In genomic region chr1:168535536-168535935, GRCh38 we compare ENCODE assay signal across 12 cellular contexts. TPM values are rescaled to one million over a fixed set of nuclear protein-coding genes. Genes with fewer than 3 reads are reported as not detected.
DNase-seq lines count a peak whose midpoint lies in the region; ATAC-seq, FAIRE-seq and TF ChIP-seq lines count a peak whose summit lies in the region.
"Had no signal": no experiment of that assay in that cellular context is flagged by ENCODE, and none has a peak within 500 bp of the region (broad histone marks: within the 10 kb centered on the region; RNA-seq: fewer than 3 reads in every experiment).

No MANE protein-coding gene starts in this region.

- H3K27me3 Mint-ChIP-seq in activated CD4-positive, alpha-beta T cell treated with anti-CD3 and anti-CD28 coated beads for 36 hours, result no peaks in the 10 kb centered on the region
- no peaks in the 10 kb centered on the region for H3K27me3 Mint-ChIP-seq in progenitor cell of endocrine pancreas

- peak overlapping the region in 1 of 2 donors; percentile 48 for H3K27ac ChIP-seq in small intestine (ENCODE audit: low read depth in 1 of 2, low read length in 1 of 2)

- no peaks in the 10 kb centered on the region for H3K9me3 ChIP-seq in small intestine (ENCODE audit: control insufficient read depth, low read depth)

- no peak for FAIRE-seq in small intestine (lab: Jason Lieb, UNC)
- FAIRE-seq: A204.1, endometrium had no signal

- H3K4me1 Mint-ChIP-seq in activated CD4-positive, alpha-beta T cell treated with anti-CD3 and anti-CD28 coated beads for 36 hours, result peaks cover 65% of the 10 kb centered on the region
- no peaks in the 10 kb centered on the region for H3K4me1 Mint-ChIP-seq in progenitor cell of endocrine pancreas (ENCODE audit: low read depth)

- no peak overlapping the region for H3K4me3 Mint-ChIP-seq in activated CD4-positive, alpha-beta T cell treated with anti-CD3 and anti-CD28 coated beads for 36 hours
- H3K4me3 Mint-ChIP-seq in progenitor cell of endocrine pancreas (ENCODE audit: low read depth), result no peak overlapping the region

- no peaks in the 10 kb centered on the region for H3K4me1 ChIP-seq in small intestine (ENCODE audit: control insufficient read depth in 2 of 2, insufficient read depth in 1 of 2, low read depth in 1 of 2, low read length in 1 of 2)

- H3K36me3 Mint-ChIP-seq in activated CD4-positive, alpha-beta T cell treated with anti-CD3 and anti-CD28 coated beads for 36 hours (ENCODE audit: low read depth), result no peaks in the 10 kb centered on the region
- no peaks in the 10 kb centered on the region for H3K36me3 Mint-ChIP-seq in progenitor cell of endocrine pancreas (ENCODE audit: insufficient read depth)

- H3K36me3 ChIP-seq in small intestine (ENCODE audit: control insufficient read depth in 2 of 2, insufficient read depth in 2 of 2, low read length in 2 of 2), result no peaks in the 10 kb centered on the region

- POLR2A ChIA-PET in activated CD4-positive, alpha-beta T cell treated with anti-CD3 and anti-CD28 coated beads for 36 hours (lab: Charles Lee), result no interaction called here

- H3K27me3 ChIP-seq in small intestine (ENCODE audit: control insufficient read depth in 2 of 2, insufficient read depth in 2 of 2, low read length in 2 of 2), result no peaks in the 10 kb centered on the region

- intact Hi-C loops in activated CD4-positive, alpha-beta T cell treated with anti-CD3 and anti-CD28 coated beads for 36 hours (cut with DNase I, micrococcal nuclease), result no loop called here

- DNase-seq in activated CD4-positive, alpha-beta T cell treated with anti-CD3 and anti-CD28 coated beads for 36 hours, result no peak
- no peak for DNase-seq in activated CD4-positive, alpha-beta T cell treated with anti-CD3 and anti-CD28 coated beads, Interleukin-2, amount 50 U/mL, for 1 hour
- DNase-seq in SKM-1 treated with dmso at 0.1 percent for 144 hours (lab: John Stamatoyannopoulos, UW; ENCODE audit: unreplicated experiment), result peak; percentile 91
- DNase-seq in small intestine, result peak; percentile 49
- DNase-seq in RPMI8226, result no peak
- DNase-seq in progenitor cell of endocrine pancreas (ENCODE audit: low spot score, unreplicated experiment), result no peak

- no peak for TF ChIP-seq CTCF in progenitor cell of endocrine pancreas (IDR thresholded peaks at IDR 0.05; ENCODE audit: unreplicated experiment)

- 44 to 69% (median 69%) methylated on average over 1 of the region's 1 CpG for WGBS in small intestine, 3 donors

- peaks cover 2% of the 10 kb centered on the region for H3K9me3 Mint-ChIP-seq in activated CD4-positive, alpha-beta T cell treated with anti-CD3 and anti-CD28 coated beads for 36 hours (ENCODE audit: low read depth)
- no peaks in the 10 kb centered on the region for H3K9me3 Mint-ChIP-seq in progenitor cell of endocrine pancreas (ENCODE audit: low read depth)

- peak overlapping the region; percentile 62 for H3K27ac Mint-ChIP-seq in activated CD4-positive, alpha-beta T cell treated with anti-CD3 and anti-CD28 coated beads for 36 hours
- no peak overlapping the region for H3K27ac Mint-ChIP-seq in progenitor cell of endocrine pancreas

- CTCF ChIA-PET in activated CD4-positive, alpha-beta T cell treated with anti-CD3 and anti-CD28 coated beads for 36 hours (lab: Charles Lee), result interaction anchor here (1.1 to 3.1 kb wide), 3 partner anchors 15 to 96 kb away, joined by 3 to 15 read pairs (median 7); no protein-coding TSS in a partner anchor

- peak; percentile 48 for ATAC-seq in activated CD4-positive, alpha-beta T cell treated with anti-CD3 and anti-CD28 coated beads for 36 hours
- ATAC-seq in HG02885 (IDR thresholded peaks at IDR 0.05; ENCODE audit: poor library complexity, unreplicated experiment) (peak; percentile 48), HG02623 (IDR thresholded peaks at IDR 0.05; ENCODE audit: unreplicated experiment) (no peak)
- ATAC-seq: Panc1 had no signal

- no peak overlapping the region for H3K4me3 ChIP-seq in small intestine (ENCODE audit: low read depth in 1 of 2, low read length in 2 of 2)

RNA-seq across cellular contexts. Expression of gene XCL2, which starts 8.3 kb away (rescaled TPM):
- 1 to 10 TPM; 1.0 to 1.5 TPM for total RNA-seq in activated CD4-positive, alpha-beta T cell treated with anti-CD3 and anti-CD28 coated beads for 36 hours
- polyA plus RNA-seq in small intestine, result under 1 TPM in 1 of 3 donors, not detected in 2; 0.42 TPM
- total RNA-seq in progenitor cell of endocrine pancreas, result not detected in 2 replicates
- total RNA-seq: temporal lobe had no signal

RNA-seq across cellular contexts. Expression of gene XCL1, which starts 40.9 kb away (rescaled TPM):
- under 1 TPM; 0.39 to 0.67 TPM for total RNA-seq in activated CD4-positive, alpha-beta T cell treated with anti-CD3 and anti-CD28 coated beads for 36 hours
- polyA plus RNA-seq in small intestine, result under 1 TPM in 2 of 3 donors, not detected in 1; 0.21 to 0.54 TPM
- total RNA-seq in progenitor cell of endocrine pancreas, result 0.44 and 0.91 TPM in 2 replicates
- total RNA-seq: temporal lobe had no signal

Comparison
In these comparisons a context has a peak if more than half of its experiments do, and no peak if none do; other contexts are left out.
1. DNase-seq: peak in SKM-1 treated with dmso at 0.1 percent for 144 hours (single experiment) and small intestine (single experiment); none in activated CD4-positive, alpha-beta T cell treated with anti-CD3 and anti-CD28 coated beads for 36 hours (single experiment), activated CD4-positive, alpha-beta T cell treated with anti-CD3 and anti-CD28 coated beads, Interleukin-2, amount 50 U/mL, for 1 hour (single experiment), RPMI8226 (single experiment) and progenitor cell of endocrine pancreas (single experiment).